ENCODE assay signal across 17 cellular contexts in genomic region chr9:110952018-110952864, GRCh38.
DNase-seq lines count a peak whose midpoint lies in the region; ATAC-seq and TF ChIP-seq lines count a peak whose summit lies in the region.
"Had no signal": no experiment of that assay in that cellular context is flagged by ENCODE, and none has a peak within 500 bp of the region (broad histone marks: within the 10 kb centered on the region; RNA-seq: fewer than 3 reads in every experiment).

No MANE protein-coding gene starts in this region.

- H3K27ac ChIP-seq in left ventricle myocardium inferior (replicated peaks) (no peak overlapping the region), transverse colon (no peak overlapping the region)
- H3K27ac ChIP-seq: brain microvascular endothelial cell, sigmoid colon, SJCRH30, upper lobe of left lung had no signal

- H3K4me1 ChIP-seq in left ventricle myocardium inferior (no peaks in the 10 kb centered on the region), mucosa of descending colon (ENCODE audit: low read depth) (no peaks in the 10 kb centered on the region), HAP-1 (no peaks in the 10 kb centered on the region), transverse colon (peaks cover 0 to 14% (median 5%) of the 10 kb centered on the region in 4 donors)
- H3K4me1 ChIP-seq: upper lobe of left lung had no signal

- intact Hi-C loops in Right ventricle myocardium inferior (cut with DNase I) (no loop called here), left ventricle myocardium inferior (cut with micrococcal nuclease) (no loop called here), mucosa of descending colon (cut with DNase I, micrococcal nuclease) (no loop called here), transverse colon (cut with DNase I; ENCODE audit: low total_unique reads) (no loop called here)

- no peak for TF ChIP-seq POLR2A in transverse colon (IDR thresholded peaks at IDR 0.05)

- TF ChIP-seq EP300 in transverse colon (IDR thresholded peaks at IDR 0.05; ENCODE audit: low read depth), result no peak

- DNase-seq in Right ventricle myocardium inferior (ENCODE audit: missing footprints) (no peak), left ventricle myocardium inferior (no peak), UCSD-AML1 (lab: John Stamatoyannopoulos, UW; ENCODE audit: unreplicated experiment) (peak; percentile 20), mucosa of descending colon (no peak), NOMO-1 treated with dmso at 0.1 percent for 144 hours (lab: John Stamatoyannopoulos, UW; ENCODE audit: unreplicated experiment) (no peak), HAP-1 (ENCODE audit: low spot score in 2 of 2) (no peak), transverse colon (no peak), HK-2 (ENCODE audit: unreplicated experiment) (no peak)
- DNase-seq: activated CD4-positive, alpha-beta T cell treated with anti-CD3 and anti-CD28 coated beads, Interleukin-2, amount 50 U/mL, for 1 hour; brain microvascular endothelial cell; CD4-positive, alpha-beta T cell; NCI-H1694 treated with DMSO at 0.1 percent for 48 hours; NCI-H446 treated with DMSO at 0.1 percent for 48 hours; sigmoid colon; SJCRH30 had no signal

- H3K4me3 ChIP-seq in left ventricle myocardium inferior, result no peak overlapping the region
- H3K4me3 ChIP-seq in mucosa of descending colon, result no peak overlapping the region
- no peak overlapping the region for H3K4me3 ChIP-seq in HAP-1
- no peak overlapping the region for H3K4me3 ChIP-seq in transverse colon
- H3K4me3 ChIP-seq: sigmoid colon, SJCRH30, upper lobe of left lung had no signal

- H3K36me3 ChIP-seq in left ventricle myocardium inferior (no peaks in the 10 kb centered on the region), mucosa of descending colon (ENCODE audit: low read depth) (no peaks in the 10 kb centered on the region), HAP-1 (replicated peaks) (no peaks in the 10 kb centered on the region), transverse colon (no peaks in the 10 kb centered on the region)
- H3K36me3 ChIP-seq: brain microvascular endothelial cell, sigmoid colon, SJCRH30, upper lobe of left lung had no signal

- WGBS in transverse colon (ENCODE audit: low coverage in 1 of 2), 2 donors, result 52 to 65% methylated on average over 2 to 8 of the region's 8 CpGs

- TF ChIP-seq CTCF in left ventricle myocardium inferior (IDR thresholded peaks at IDR 0.05; ENCODE audit: borderline replicate concordance) (no peak), mucosa of descending colon (IDR thresholded peaks at IDR 0.05) (no peak), transverse colon (IDR thresholded peaks at IDR 0.05) (no peak)

- in situ Hi-C loops in HAP-1 (cut with MboI; ENCODE audit: low sequenced_read_pairs), result no loop called here
- in situ Hi-C loops in transverse colon (cut with MboI; ENCODE audit: low pct_ligation_motif_present in 1 of 4, low pct_unique_long_range_greater_than_20kb in 1 of 4, low sequenced_read_pairs in 3 of 4), result no loop called here

- ATAC-seq in Right ventricle myocardium inferior, result peak; percentile 10
- peak; percentile 32 for ATAC-seq in mucosa of descending colon
- ATAC-seq: stimulated activated effector memory CD8-positive, alpha-beta T cell treated with anti-CD3 and anti-CD28 coated beads, Interleukin-12 subunit alpha, Interleukin-12 subunit beta, amount 100 ng/mL, for 72 hours had no signal

- H3K9me3 ChIP-seq in left ventricle myocardium inferior (replicated peaks) (peaks cover 36% of the 10 kb centered on the region), mucosa of descending colon (peaks cover 4% of the 10 kb centered on the region), HAP-1 (no peaks in the 10 kb centered on the region), transverse colon (peaks cover 7 to 9% of the 10 kb centered on the region in 2 donors)
- H3K9me3 ChIP-seq: sigmoid colon, SJCRH30 had no signal

- no peaks in the 10 kb centered on the region for H3K27me3 ChIP-seq in left ventricle myocardium inferior (ENCODE audit: low read depth)
- H3K27me3 ChIP-seq in HAP-1 (ENCODE audit: low read depth), result no peaks in the 10 kb centered on the region
- H3K27me3 ChIP-seq in transverse colon, result no peaks in the 10 kb centered on the region
- H3K27me3 ChIP-seq: brain microvascular endothelial cell, sigmoid colon, SJCRH30, upper lobe of left lung had no signal
